In the genomic region with DNA sequence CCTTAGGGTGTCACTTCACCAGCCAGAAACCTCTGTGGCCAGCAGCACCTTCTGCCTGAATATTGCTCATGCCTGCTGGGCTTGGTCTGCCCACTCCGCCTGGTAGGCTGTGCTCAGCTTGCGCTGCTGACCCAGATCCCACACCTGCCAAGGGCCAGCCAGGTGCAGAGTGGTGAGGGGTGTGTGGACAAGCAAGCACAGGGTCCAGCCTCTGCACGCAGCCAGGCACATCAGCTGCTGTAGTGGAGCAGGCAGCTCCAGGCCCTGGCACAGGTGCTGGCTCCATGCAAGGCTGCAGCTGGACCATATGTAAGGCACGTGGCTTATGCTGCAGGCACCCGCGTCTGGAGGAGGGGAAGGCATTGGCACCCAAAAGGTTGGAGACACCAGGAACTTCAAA, we compare ENCODE assay signal across 17 cellular contexts.
DNase-seq lines count a peak whose midpoint lies in the region; ATAC-seq, FAIRE-seq and TF ChIP-seq lines count a peak whose summit lies in the region.
"Had no signal": no experiment of that assay in that cellular context is flagged by ENCODE, and none has a peak within 500 bp of the region (broad histone marks: within the 10 kb centered on the region; RNA-seq: fewer than 3 reads in every experiment).

No MANE protein-coding gene starts in this region.

- intact Hi-C loops in IMR-90 (cut with micrococcal nuclease) (loop anchor here (10.0 kb wide), 1 partner anchor 61 kb away; no protein-coding TSS in a partner anchor), kidney (cut with DNase I) (no loop called here), posterior vena cava (cut with DNase I) (loop anchor here in 1 of 2 donors (10.0 kb wide), 1 partner anchor 1989 kb away; no protein-coding TSS in a partner anchor), Calu3 (cut with micrococcal nuclease; ENCODE audit: unreplicated experiment) (no loop called here)

- CTCF ChIA-PET in IMR-90 (lab: Yijun Ruan, JAX) (no interaction called here), Calu3 (lab: Charles Lee) (interaction anchor here (1.1 kb wide), 1 partner anchor 17 kb away, joined by 3 read pairs; no protein-coding TSS in a partner anchor)

- H3K4me2 ChIP-seq in IMR-90 (ENCODE audit: low read depth, low read length) = no peak overlapping the region
- H3K4me2 ChIP-seq: BLaER1 treated with 17β-estradiol and CSF1 and Interleukin-3, amounts not matched to agents 10 nM and 100 nM had no signal

- no peaks in the 10 kb centered on the region for H3K27me3 ChIP-seq in IMR-90 (ENCODE audit: control insufficient read depth, insufficient read depth, low read length)
- H3K27me3 ChIP-seq: BLaER1 treated with 17β-estradiol and CSF1 and Interleukin-3, amounts not matched to agents 10 nM and 100 nM had no signal

- no peak overlapping the region; the same call in 1 of the 2 replicates for H3K4ac ChIP-seq in IMR-90 (ENCODE audit: low read depth, low read length)

- no peaks in the 10 kb centered on the region for H3K9me3 Mint-ChIP-seq in Calu3 (ENCODE audit: low read depth, unreplicated experiment)
- H3K9me3 Mint-ChIP-seq in activated T-cell treated with anti-CD3 and anti-CD28 coated beads, Interleukin-2, amount 50 U/mL, for 72 hours = peaks cover 0 to 3% of the 10 kb centered on the region in 2 donors
- H3K9me3 Mint-ChIP-seq: CD8-positive, alpha-beta T cell had no signal

- H2BK20ac ChIP-seq in IMR-90 (ENCODE audit: low read depth, low read length) = no peak overlapping the region; the same call in 1 of the 2 replicates

- no peaks in the 10 kb centered on the region for H3K79me1 ChIP-seq in IMR-90 (ENCODE audit: low read depth in 1 of 2, low read length in 2 of 2)

- POLR2A ChIA-PET in IMR-90 (lab: Charles Lee; ENCODE audit: unreplicated experiment) = no interaction called here

- H3K18ac ChIP-seq in IMR-90 (ENCODE audit: low read depth, low read length) = no peak overlapping the region

- ATAC-seq in IMR-90 (ENCODE audit: low read depth) (no peak), GM21526 (IDR thresholded peaks at IDR 0.05; ENCODE audit: low FRiP score, unreplicated experiment) (no peak)
- ATAC-seq in activated T-cell treated with anti-CD3 and anti-CD28 coated beads, Interleukin-2, amount 50 U/mL, for 72 hours (replicated peaks in 1 of 2) = no peak
- ATAC-seq: CD8-positive, alpha-beta T cell; GM12878 had no signal

- 100% methylated on average over 3 of the region's 6 CpGs; no CpG with 5 or more reads in 1 of the 2 experiments for WGBS in IMR-90 (ENCODE audit: extremely low coverage in 2 of 2, insufficient read length in 1 of 2), 2 experiments

- DNase-seq in IMR-90 (no peak), SHP77 (lab: John Stamatoyannopoulos, UW) (peak; percentile 45 to 71), kidney (peak; percentile 50), posterior vena cava (ENCODE audit: low spot score) (peak; percentile 72), Calu3 (no peak)
- no peak for DNase-seq in activated T-cell treated with anti-CD3 and anti-CD28 coated beads, Interleukin-2, amount 50 U/mL, for 72 hours
- no peak for DNase-seq in stimulated activated CD4-positive, alpha-beta T cell treated with anti-CD3 and anti-CD28 coated beads, Interleukin-4, amount 100 ng/mL, for 24 hours
- DNase-seq: CD8-positive, alpha-beta T cell; DMS 273 treated with DMSO at 0.1 percent for 48 hours; DMS53; DND-41; EL; HCEC 1CT had no signal

- no peak overlapping the region for H3K56ac ChIP-seq in IMR-90 (ENCODE audit: extremely low read depth, insufficient read depth, low read length)

- H3K9me3 ChIP-seq in IMR-90 (ENCODE audit: control insufficient read depth, insufficient read depth, low read length) = no peaks in the 10 kb centered on the region; the same call in 1 of the 2 replicates
- no peaks in the 10 kb centered on the region for H3K9me3 ChIP-seq in kidney (ENCODE audit: control insufficient read depth in 1 of 2, low read length in 2 of 2)
- H3K9me3 ChIP-seq: BLaER1 treated with 17β-estradiol and CSF1 and Interleukin-3, amounts not matched to agents 10 nM and 100 nM had no signal

- no peaks in the 10 kb centered on the region for H3K36me3 ChIP-seq in IMR-90 (ENCODE audit: control insufficient read depth, insufficient read depth, low read length)
- H3K36me3 ChIP-seq in kidney (ENCODE audit: control insufficient read depth in 1 of 2, insufficient read depth in 2 of 2, low read length in 2 of 2) = no peaks in the 10 kb centered on the region
- H3K36me3 ChIP-seq: BLaER1 treated with 17β-estradiol and CSF1 and Interleukin-3, amounts not matched to agents 10 nM and 100 nM had no signal

- H3K4me1 Mint-ChIP-seq in Calu3 (ENCODE audit: low read depth, unreplicated experiment) = peaks cover 9% of the 10 kb centered on the region
- H3K4me1 Mint-ChIP-seq in activated T-cell treated with anti-CD3 and anti-CD28 coated beads, Interleukin-2, amount 50 U/mL, for 72 hours (ENCODE audit: low read depth) = no peaks in the 10 kb centered on the region

- H4K20me1 ChIP-seq in IMR-90 (ENCODE audit: insufficient read depth, low read length) = no peaks in the 10 kb centered on the region
- H4K20me1 ChIP-seq: BLaER1 treated with 17β-estradiol and CSF1 and Interleukin-3, amounts not matched to agents 10 nM and 100 nM had no signal

- in situ Hi-C loops in IMR-90 (cut with MboI; ENCODE audit: low sequenced_read_pairs) = no loop called here

- FAIRE-seq in kidney (lab: Jason Lieb, UNC) = no peak
- FAIRE-seq: GM12878 had no signal

- H3K36me3 Mint-ChIP-seq in Calu3 (ENCODE audit: insufficient read depth, unreplicated experiment) = no peaks in the 10 kb centered on the region
- no peaks in the 10 kb centered on the region for H3K36me3 Mint-ChIP-seq in activated T-cell treated with anti-CD3 and anti-CD28 coated beads, Interleukin-2, amount 50 U/mL, for 72 hours (ENCODE audit: insufficient read depth in 2 of 2)
- H3K36me3 Mint-ChIP-seq: CD8-positive, alpha-beta T cell had no signal

- H4K5ac ChIP-seq in IMR-90 (ENCODE audit: low read depth, low read length) = no peak overlapping the region

- BruUV-seq in IMR-90 (replicated peaks; lab: Mats Ljungman, UMichigan) (no TSS peak), Calu3 (replicated peaks; lab: Mats Ljungman, UMichigan) (no TSS peak)

- peaks cover 17% of the 10 kb centered on the region for H3K9me1 ChIP-seq in IMR-90 (ENCODE audit: insufficient read depth, low read length)

- dilution Hi-C loops in IMR-90 (cut with HindIII; ENCODE audit: low sequenced_read_pairs, unreplicated experiment) = no loop called here

- no peak overlapping the region for H4K8ac ChIP-seq in IMR-90 (ENCODE audit: low read depth in 2 of 2, low read length in 2 of 2)

- H4K91ac ChIP-seq in IMR-90 (ENCODE audit: insufficient read depth, low read depth, low read length) = no peak overlapping the region

- H3K27ac Mint-ChIP-seq in Calu3 (ENCODE audit: unreplicated experiment) = no peak overlapping the region
- no peak overlapping the region for H3K27ac Mint-ChIP-seq in activated T-cell treated with anti-CD3 and anti-CD28 coated beads, Interleukin-2, amount 50 U/mL, for 72 hours
- H3K27ac Mint-ChIP-seq: B cell; CD8-positive, alpha-beta T cell had no signal

- H2BK5ac ChIP-seq in IMR-90 (ENCODE audit: low read depth, low read length, poor library complexity, severe bottlenecking) = no peak overlapping the region

- TF ChIP-seq POLR2A in IMR-90 (IDR thresholded peaks at IDR 0.05; ENCODE audit: low read depth, low read length) = no peak

- no peak overlapping the region for H2AFZ ChIP-seq in IMR-90 (replicated peaks; ENCODE audit: low read length, poor library complexity)

- no peaks in the 10 kb centered on the region for H3K27me3 Mint-ChIP-seq in Calu3 (ENCODE audit: unreplicated experiment)
- H3K27me3 Mint-ChIP-seq in activated T-cell treated with anti-CD3 and anti-CD28 coated beads, Interleukin-2, amount 50 U/mL, for 72 hours (ENCODE audit: low read depth) = no peaks in the 10 kb centered on the region

- no peak overlapping the region for H3K4me3 ChIP-seq in IMR-90 (ENCODE audit: insufficient read depth, low read depth, low read length)
- no peak overlapping the region for H3K4me3 ChIP-seq in kidney (ENCODE audit: low read length in 2 of 2)
- H3K4me3 ChIP-seq: BLaER1 treated with 17β-estradiol and CSF1 and Interleukin-3, amounts not matched to agents 10 nM and 100 nM; GM12878 had no signal

- H3K14ac ChIP-seq in IMR-90 (replicated peaks; ENCODE audit: low read depth, low read length) = peak overlapping the region; percentile 34; the same call in 1 of the 2 replicates

- no peak overlapping the region for H3K4me3 Mint-ChIP-seq in Calu3 (ENCODE audit: low read depth, unreplicated experiment)
- H3K4me3 Mint-ChIP-seq in activated T-cell treated with anti-CD3 and anti-CD28 coated beads, Interleukin-2, amount 50 U/mL, for 72 hours = no peak overlapping the region
- H3K4me3 Mint-ChIP-seq: B cell; CD8-positive, alpha-beta T cell had no signal

- H3K9ac ChIP-seq in IMR-90 (ENCODE audit: low read depth, low read length) (no peak overlapping the region), kidney (ENCODE audit: low read length in 2 of 2) (no peak overlapping the region)
- H3K9ac ChIP-seq: BLaER1 treated with 17β-estradiol and CSF1 and Interleukin-3, amounts not matched to agents 10 nM and 100 nM had no signal

- H2AK9ac ChIP-seq in IMR-90 (replicated peaks; ENCODE audit: low read depth, low read length, poor library complexity) = no peak overlapping the region

- TF ChIP-seq RAD21 in IMR-90 (IDR thresholded peaks at IDR 0.05; ENCODE audit: low read length) = no peak

- no peak overlapping the region for H2BK15ac ChIP-seq in IMR-90 (ENCODE audit: low read depth, low read length)

- H3K27ac ChIP-seq in IMR-90 (ENCODE audit: insufficient read depth, low read length) (no peak overlapping the region), kidney (ENCODE audit: low read depth in 2 of 2, low read length in 2 of 2) (no peak overlapping the region)
- H3K27ac ChIP-seq: BLaER1 treated with 17β-estradiol and CSF1 and Interleukin-3, amounts not matched to agents 10 nM and 100 nM had no signal

- TF ChIP-seq CTCF in IMR-90 (conservative IDR thresholded peaks at IDR 0.05; ENCODE audit: low read depth, low read length) (no peak), kidney (IDR thresholded peaks at IDR 0.05; ENCODE audit: borderline replicate concordance, extremely low read depth, insufficient read depth) (no peak), Calu3 (IDR thresholded peaks at IDR 0.05; ENCODE audit: unreplicated experiment) (no peak)

- H3K4me1 ChIP-seq in IMR-90 (ENCODE audit: control insufficient read depth, insufficient read depth, low read length) (peaks cover 9% of the 10 kb centered on the region), kidney (ENCODE audit: control insufficient read depth in 1 of 2, insufficient read depth in 1 of 2, low read depth in 1 of 2, low read length in 2 of 2) (peaks cover 0 to 6% of the 10 kb centered on the region in 2 donors)

- H2AK5ac ChIP-seq in IMR-90 (ENCODE audit: low read depth, low read length) = no peak overlapping the region

- H3K23ac ChIP-seq in IMR-90 (ENCODE audit: low read depth, low read length) = no peak overlapping the region

- no peak overlapping the region; the same call in 1 of the 2 replicates for H2BK120ac ChIP-seq in IMR-90 (ENCODE audit: low read depth, low read length)

TF ChIP-seq in IMR-90, 13 proteins besides CTCF, POLR2A, EP300 and RAD21 (continues in another document):
- TF ChIP-seq RCOR1 (IDR thresholded peaks at IDR 0.05; ENCODE audit: insufficient replicate concordance, low read length) (no peak), MAFK (IDR thresholded peaks at IDR 0.05; ENCODE audit: low read depth, low read length) (no peak)

Comparison
In these comparisons a context has a peak if more than half of its experiments do, and no peak if none do; other contexts are left out.
1. DNase-seq: peak in SHP77 (2 of 2), kidney (single experiment) and posterior vena cava (single experiment); none in IMR-90 (single experiment), Calu3 (single experiment), activated T-cell treated with anti-CD3 and anti-CD28 coated beads, Interleukin-2, amount 50 U/mL, for 72 hours (0 of 2) and stimulated activated CD4-positive, alpha-beta T cell treated with anti-CD3 and anti-CD28 coated beads, Interleukin-4, amount 100 ng/mL, for 24 hours (single experiment).